In the genomic region with DNA sequence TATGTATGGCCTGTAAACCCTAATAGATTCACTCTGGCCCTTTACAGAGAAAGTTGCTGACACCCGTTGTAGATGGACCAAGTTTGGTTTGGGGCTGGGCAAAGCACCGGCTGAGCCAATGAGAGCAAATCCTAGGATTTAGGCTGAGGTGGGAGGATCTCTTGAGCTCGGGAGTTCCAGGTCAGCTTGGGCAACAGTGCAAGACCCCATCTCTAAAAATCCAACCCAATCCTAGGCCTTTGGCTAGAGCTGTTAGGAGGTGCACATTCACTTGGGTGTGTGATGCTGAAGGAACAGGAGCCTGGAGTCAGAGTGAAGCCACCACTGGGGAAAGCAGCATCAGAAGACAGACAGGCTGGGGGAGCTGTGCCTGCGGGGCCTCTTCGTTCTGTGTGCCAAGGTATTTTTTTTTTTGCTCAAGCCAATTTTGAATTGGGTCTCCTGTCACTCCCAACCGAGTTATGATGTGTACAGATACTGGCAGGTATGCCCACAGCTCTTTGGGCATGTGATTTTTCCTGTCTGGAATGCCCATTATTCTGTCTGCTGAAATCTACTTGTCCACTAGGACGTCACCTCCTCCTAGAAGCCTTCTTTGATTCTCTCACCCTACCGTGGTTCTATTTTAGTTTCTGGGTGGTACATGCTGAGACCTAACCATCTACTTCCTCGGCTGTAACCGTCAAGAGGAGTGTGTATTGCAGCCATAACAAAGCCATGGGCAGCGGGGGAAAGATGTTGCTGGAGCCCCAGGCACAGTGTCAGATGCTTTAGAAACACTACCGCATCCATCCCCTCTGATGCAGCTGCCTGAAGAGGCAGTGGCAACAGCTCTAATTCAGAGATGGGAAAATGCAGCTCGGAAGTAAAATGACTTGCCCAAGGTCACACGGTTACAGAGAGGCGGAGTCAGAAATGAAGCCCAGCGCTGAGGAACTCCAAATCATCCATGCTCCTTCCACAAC, we compare ENCODE assay signal across 2 cellular contexts.
TF ChIP-seq lines count a peak whose summit lies in the region.

No MANE protein-coding gene starts in this region.

TF ChIP-seq in A549, 52 proteins besides CTCF, POLR2A, EP300 and RAD21:
- TF ChIP-seq, protein P1, sequence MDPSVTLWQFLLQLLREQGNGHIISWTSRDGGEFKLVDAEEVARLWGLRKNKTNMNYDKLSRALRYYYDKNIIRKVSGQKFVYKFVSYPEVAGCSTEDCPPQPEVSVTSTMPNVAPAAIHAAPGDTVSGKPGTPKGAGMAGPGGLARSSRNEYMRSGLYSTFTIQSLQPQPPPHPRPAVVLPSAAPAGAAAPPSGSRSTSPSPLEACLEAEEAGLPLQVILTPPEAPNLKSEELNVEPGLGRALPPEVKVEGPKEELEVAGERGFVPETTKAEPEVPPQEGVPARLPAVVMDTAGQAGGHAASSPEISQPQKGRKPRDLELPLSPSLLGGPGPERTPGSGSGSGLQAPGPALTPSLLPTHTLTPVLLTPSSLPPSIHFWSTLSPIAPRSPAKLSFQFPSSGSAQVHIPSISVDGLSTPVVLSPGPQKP (IDR thresholded peaks at IDR 0.05; ENCODE audit: low read depth, low read length) = no peak
- TF ChIP-seq, protein P2, sequence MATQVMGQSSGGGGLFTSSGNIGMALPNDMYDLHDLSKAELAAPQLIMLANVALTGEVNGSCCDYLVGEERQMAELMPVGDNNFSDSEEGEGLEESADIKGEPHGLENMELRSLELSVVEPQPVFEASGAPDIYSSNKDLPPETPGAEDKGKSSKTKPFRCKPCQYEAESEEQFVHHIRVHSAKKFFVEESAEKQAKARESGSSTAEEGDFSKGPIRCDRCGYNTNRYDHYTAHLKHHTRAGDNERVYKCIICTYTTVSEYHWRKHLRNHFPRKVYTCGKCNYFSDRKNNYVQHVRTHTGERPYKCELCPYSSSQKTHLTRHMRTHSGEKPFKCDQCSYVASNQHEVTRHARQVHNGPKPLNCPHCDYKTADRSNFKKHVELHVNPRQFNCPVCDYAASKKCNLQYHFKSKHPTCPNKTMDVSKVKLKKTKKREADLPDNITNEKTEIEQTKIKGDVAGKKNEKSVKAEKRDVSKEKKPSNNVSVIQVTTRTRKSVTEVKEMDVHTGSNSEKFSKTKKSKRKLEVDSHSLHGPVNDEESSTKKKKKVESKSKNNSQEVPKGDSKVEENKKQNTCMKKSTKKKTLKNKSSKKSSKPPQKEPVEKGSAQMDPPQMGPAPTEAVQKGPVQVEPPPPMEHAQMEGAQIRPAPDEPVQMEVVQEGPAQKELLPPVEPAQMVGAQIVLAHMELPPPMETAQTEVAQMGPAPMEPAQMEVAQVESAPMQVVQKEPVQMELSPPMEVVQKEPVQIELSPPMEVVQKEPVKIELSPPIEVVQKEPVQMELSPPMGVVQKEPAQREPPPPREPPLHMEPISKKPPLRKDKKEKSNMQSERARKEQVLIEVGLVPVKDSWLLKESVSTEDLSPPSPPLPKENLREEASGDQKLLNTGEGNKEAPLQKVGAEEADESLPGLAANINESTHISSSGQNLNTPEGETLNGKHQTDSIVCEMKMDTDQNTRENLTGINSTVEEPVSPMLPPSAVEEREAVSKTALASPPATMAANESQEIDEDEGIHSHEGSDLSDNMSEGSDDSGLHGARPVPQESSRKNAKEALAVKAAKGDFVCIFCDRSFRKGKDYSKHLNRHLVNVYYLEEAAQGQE (IDR thresholded peaks at IDR 0.05) = peak; percentile 40; the same call in 1 of the 2 replicates
- TF ChIP-seq POLR2AphosphoS2 (conservative IDR thresholded peaks at IDR 0.05; ENCODE audit: low read length) (no peak), NR3C1 (IDR thresholded peaks at IDR 0.05) (no peak), NPAS2 (CRISPR knock-in tag; IDR thresholded peaks at IDR 0.05; ENCODE audit: borderline replicate concordance) (no peak), SREBF2 (IDR thresholded peaks at IDR 0.05) (no peak), MYC (IDR thresholded peaks at IDR 0.05; ENCODE audit: borderline replicate concordance, low read length) (no peak), ZFP36 (IDR thresholded peaks at IDR 0.05; ENCODE audit: borderline replicate concordance, partially characterized antibody) (peak; percentile 88), MAZ (IDR thresholded peaks at IDR 0.05; ENCODE audit: borderline replicate concordance, low read depth, low read length) (no peak)
- TF ChIP-seq, protein P3, sequence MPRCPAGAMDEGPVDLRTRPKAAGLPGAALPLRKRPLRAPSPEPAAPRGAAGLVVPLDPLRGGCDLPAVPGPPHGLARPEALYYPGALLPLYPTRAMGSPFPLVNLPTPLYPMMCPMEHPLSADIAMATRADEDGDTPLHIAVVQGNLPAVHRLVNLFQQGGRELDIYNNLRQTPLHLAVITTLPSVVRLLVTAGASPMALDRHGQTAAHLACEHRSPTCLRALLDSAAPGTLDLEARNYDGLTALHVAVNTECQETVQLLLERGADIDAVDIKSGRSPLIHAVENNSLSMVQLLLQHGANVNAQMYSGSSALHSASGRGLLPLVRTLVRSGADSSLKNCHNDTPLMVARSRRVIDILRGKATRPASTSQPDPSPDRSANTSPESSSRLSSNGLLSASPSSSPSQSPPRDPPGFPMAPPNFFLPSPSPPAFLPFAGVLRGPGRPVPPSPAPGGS (IDR thresholded peaks at IDR 0.05) = no peak
- TF ChIP-seq, protein P4, sequence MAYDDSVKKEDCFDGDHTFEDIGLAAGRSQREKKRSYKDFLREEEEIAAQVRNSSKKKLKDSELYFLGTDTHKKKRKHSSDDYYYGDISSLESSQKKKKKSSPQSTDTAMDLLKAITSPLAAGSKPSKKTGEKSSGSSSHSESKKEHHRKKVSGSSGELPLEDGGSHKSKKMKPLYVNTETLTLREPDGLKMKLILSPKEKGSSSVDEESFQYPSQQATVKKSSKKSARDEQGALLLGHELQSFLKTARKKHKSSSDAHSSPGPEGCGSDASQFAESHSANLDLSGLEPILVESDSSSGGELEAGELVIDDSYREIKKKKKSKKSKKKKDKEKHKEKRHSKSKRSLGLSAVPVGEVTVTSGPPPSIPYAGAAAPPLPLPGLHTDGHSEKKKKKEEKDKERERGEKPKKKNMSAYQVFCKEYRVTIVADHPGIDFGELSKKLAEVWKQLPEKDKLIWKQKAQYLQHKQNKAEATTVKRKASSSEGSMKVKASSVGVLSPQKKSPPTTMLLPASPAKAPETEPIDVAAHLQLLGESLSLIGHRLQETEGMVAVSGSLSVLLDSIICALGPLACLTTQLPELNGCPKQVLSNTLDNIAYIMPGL (CRISPR knock-in tag; IDR thresholded peaks at IDR 0.05; ENCODE audit: borderline replicate concordance) = no peak

TF ChIP-seq in K562, 482 proteins besides CTCF, POLR2A, EP300 and RAD21:
- TF ChIP-seq ZFP36 (IDR thresholded peaks at IDR 0.05; ENCODE audit: low read depth, low read length, partially characterized antibody) = peak; percentile 84
- no peak for TF ChIP-seq DPF2 (IDR thresholded peaks at IDR 0.05)
- TF ChIP-seq NUFIP1 (IDR thresholded peaks at IDR 0.05; ENCODE audit: partially characterized antibody) = no peak
TF ChIP-seq in K562: peak in this region for 1.
